Comparison of ENCODE assay signal across 15 cellular contexts in genomic region chr19:36668646-36669045, GRCh38. TPM values are rescaled to one million over a fixed set of nuclear protein-coding genes. Genes with fewer than 3 reads are reported as not detected.
A peak's percentile ranks its signal among the peaks of the same experiment; 100 is the strongest.
DNase-seq lines count a peak whose midpoint lies in the region; ATAC-seq and TF ChIP-seq lines count a peak whose summit lies in the region.
"Had no signal": no experiment of that assay in that cellular context is flagged by ENCODE, and none has a peak within 500 bp of the region (broad histone marks: within the 10 kb centered on the region; RNA-seq: fewer than 3 reads in every experiment).

No MANE protein-coding gene starts in this region.

- H3K9me3 Mint-ChIP-seq in Caco-2 (ENCODE audit: unreplicated experiment) = peaks cover 31% of the 10 kb centered on the region
- H3K9me3 Mint-ChIP-seq in activated T-helper 17 cell treated with anti-CD3 and anti-CD28 coated beads, Interleukin-2, amount 50 U/mL, for 72 hours = peaks cover 17% of the 10 kb centered on the region

- BruUV-seq in A673 (replicated peaks; lab: Mats Ljungman, UMichigan) (TSS peak; percentile 36), Caco-2 (replicated peaks; lab: Mats Ljungman, UMichigan) (no TSS peak)

- no peaks in the 10 kb centered on the region for H3K4me1 ChIP-seq in A673 (ENCODE audit: insufficient read depth, low read length, poor library complexity, severe bottlenecking)
- H3K4me1 ChIP-seq in Caco-2 = no peaks in the 10 kb centered on the region
- peaks cover 0 to 18% of the 10 kb centered on the region in 2 donors for H3K4me1 ChIP-seq in muscle layer of duodenum (ENCODE audit: control insufficient read depth in 1 of 2, insufficient read depth in 2 of 2, low read length in 2 of 2)
- no peaks in the 10 kb centered on the region for H3K4me1 ChIP-seq in colonic mucosa

- DNase-seq in A673 (ENCODE audit: low spot score) = no peak
- no peak for DNase-seq in Caco-2
- DNase-seq in colonic mucosa = no peak
- DNase-seq in stimulated activated CD4-positive, alpha-beta T cell treated with anti-CD3 and anti-CD28 coated beads, Interleukin-12 subunit alpha, Interleukin-12 subunit beta, amount 100 ng/mL, for 4 hours = no peak
- no peak for DNase-seq in NCI-H2029 (lab: John Stamatoyannopoulos, UW)
- DNase-seq: activated CD4-positive, alpha-beta T cell treated with anti-CD3 and anti-CD28 coated beads for 4 hours; HCEC 1CT; MV-4-11; NCI-H226; stimulated activated CD4-positive, alpha-beta T cell treated with anti-CD3 and anti-CD28 coated beads, Interleukin-4, amount 100 ng/mL, for 1 hour; stimulated activated naive CD8-positive, alpha-beta T cell treated with anti-CD3 and anti-CD28 coated beads, Interleukin-15, Interleukin-2, amounts not matched to agents 100 U/mL and 50 U/mL, for 24 hours had no signal

- H3K27ac ChIP-seq in A673 (ENCODE audit: low read depth, low read length, poor library complexity, severe bottlenecking) (no peak overlapping the region), muscle layer of duodenum (ENCODE audit: low read length) (no peak overlapping the region), colonic mucosa (no peak overlapping the region)

- H3K27me3 ChIP-seq in A673 (replicated peaks; ENCODE audit: insufficient read depth, low read depth, low read length, poor library complexity) (no peaks in the 10 kb centered on the region), Caco-2 (replicated peaks; ENCODE audit: control insufficient read depth, insufficient read depth, low read length) (no peaks in the 10 kb centered on the region), muscle layer of duodenum (ENCODE audit: low read depth, low read length) (no peaks in the 10 kb centered on the region), colonic mucosa (no peaks in the 10 kb centered on the region)

- intact Hi-C loops in A673 (cut with micrococcal nuclease; ENCODE audit: unreplicated experiment) = no loop called here
- intact Hi-C loops in Caco-2 (cut with micrococcal nuclease; ENCODE audit: unreplicated experiment) = loop anchor here (5.0 to 10.0 kb wide), 2 partner anchors 104 to 454 kb away; partner anchors contain the start of genes ZNF146, ZNF565 and ZNF850
- intact Hi-C loops in colonic mucosa (cut with DNase I) = loop anchor here (2.0 to 5.0 kb wide), 2 partner anchors 16 to 96 kb away; partner anchors contain the start of gene ZNF529

- CTCF ChIA-PET in A673 (lab: Charles Lee) (no interaction called here), Caco-2 (lab: Charles Lee) (no interaction called here)

- no peak overlapping the region for H3K9ac ChIP-seq in colonic mucosa (ENCODE audit: low read depth in 2 of 2, low read length in 2 of 2)

- no peaks in the 10 kb centered on the region for H3K27me3 Mint-ChIP-seq in Caco-2 (ENCODE audit: insufficient read depth, unreplicated experiment)
- H3K27me3 Mint-ChIP-seq in activated T-helper 17 cell treated with anti-CD3 and anti-CD28 coated beads, Interleukin-2, amount 50 U/mL, for 72 hours = no peaks in the 10 kb centered on the region

- no peak overlapping the region for H3K27ac Mint-ChIP-seq in Caco-2 (ENCODE audit: unreplicated experiment)
- H3K27ac Mint-ChIP-seq in activated T-helper 17 cell treated with anti-CD3 and anti-CD28 coated beads, Interleukin-2, amount 50 U/mL, for 72 hours = no peak overlapping the region

- H3K9me3 ChIP-seq in A673 (ENCODE audit: low read depth, low read length, poor library complexity, severe bottlenecking) = peaks cover 18% of the 10 kb centered on the region
- H3K9me3 ChIP-seq in Caco-2 = 0 out of 2 replicates have a peak, but pooled peaks cover 4% of the 10 kb centered on the region
- peaks cover 9 to 55% of the 10 kb centered on the region in 2 donors for H3K9me3 ChIP-seq in muscle layer of duodenum (ENCODE audit: control insufficient read depth in 1 of 2, low read length in 2 of 2)
- H3K9me3 ChIP-seq in colonic mucosa = no peaks in the 10 kb centered on the region

- TF ChIP-seq CTCF in A673 (conservative IDR thresholded peaks at IDR 0.05; ENCODE audit: low read depth, low read length) (no peak), Caco-2 (IDR thresholded peaks at IDR 0.05; ENCODE audit: insufficient read depth in 1 of 2, low read depth in 1 of 2, low read length in 1 of 2, severe bottlenecking in 1 of 2, unreplicated experiment in 1 of 2) (no peak), colonic mucosa (IDR thresholded peaks at IDR 0.05) (no peak)

- no peak for ATAC-seq in activated T-helper 17 cell treated with anti-CD3 and anti-CD28 coated beads, Interleukin-2, amount 50 U/mL, for 72 hours (replicated peaks)
- no peak for ATAC-seq in HG03025 (IDR thresholded peaks at IDR 0.05; ENCODE audit: low FRiP score, unreplicated experiment)
- ATAC-seq: stimulated activated naive CD8-positive, alpha-beta T cell treated with anti-CD3 and anti-CD28 coated beads, Interleukin-15, Interleukin-2, amounts not matched to agents 100 U/mL and 50 U/mL, for 24 hours had no signal

- H3K4me1 Mint-ChIP-seq in Caco-2 (ENCODE audit: low read depth, unreplicated experiment) = peaks cover 7% of the 10 kb centered on the region
- H3K4me1 Mint-ChIP-seq in activated T-helper 17 cell treated with anti-CD3 and anti-CD28 coated beads, Interleukin-2, amount 50 U/mL, for 72 hours = peaks cover 24% of the 10 kb centered on the region

- H3K36me3 ChIP-seq in A673 (ENCODE audit: insufficient read depth, low read length, poor library complexity, severe bottlenecking) = peaks cover 6% of the 10 kb centered on the region
- no peaks in the 10 kb centered on the region for H3K36me3 ChIP-seq in Caco-2 (ENCODE audit: control insufficient read depth, insufficient read depth, low read length)
- peaks cover 3 to 48% of the 10 kb centered on the region in 2 donors for H3K36me3 ChIP-seq in muscle layer of duodenum (ENCODE audit: control insufficient read depth in 1 of 2, insufficient read depth in 2 of 2, low read length in 2 of 2)
- no peaks in the 10 kb centered on the region for H3K36me3 ChIP-seq in colonic mucosa

- H3K36me3 Mint-ChIP-seq in Caco-2 (ENCODE audit: insufficient read depth, unreplicated experiment) = peaks cover 24% of the 10 kb centered on the region
- H3K36me3 Mint-ChIP-seq in activated T-helper 17 cell treated with anti-CD3 and anti-CD28 coated beads, Interleukin-2, amount 50 U/mL, for 72 hours (ENCODE audit: low read depth) = peaks cover 56% of the 10 kb centered on the region

- peak overlapping the region; percentile 25 for H3K4me3 Mint-ChIP-seq in Caco-2 (ENCODE audit: unreplicated experiment)
- H3K4me3 Mint-ChIP-seq in activated T-helper 17 cell treated with anti-CD3 and anti-CD28 coated beads, Interleukin-2, amount 50 U/mL, for 72 hours = peak overlapping the region; percentile 99

- POLR2A ChIA-PET in A673 (lab: Charles Lee; ENCODE audit: low non-redundant PET) = no interaction called here
- POLR2A ChIA-PET in Caco-2 (lab: Charles Lee) = no interaction called here

- H3K4me3 ChIP-seq in A673 (ENCODE audit: low read depth, low read length, poor library complexity, severe bottlenecking) = no peak overlapping the region
- no peak overlapping the region for H3K4me3 ChIP-seq in Caco-2 (ENCODE audit: low read depth, low read length)
- H3K4me3 ChIP-seq in muscle layer of duodenum (ENCODE audit: low read depth in 1 of 2, low read length in 2 of 2) = peak overlapping the region; percentile 8 to 85
- H3K4me3 ChIP-seq in colonic mucosa = no peak overlapping the region

RNA-seq across cellular contexts. Expression of gene ZNF461, which starts 2.0 kb away (rescaled TPM):
- 5.5 and 5.6 TPM in 2 replicates for total RNA-seq in A673 (2021)
- 6.5 and 8.5 TPM in 2 replicates for total RNA-seq in Caco-2 (2022)
- total RNA-seq in activated T-helper 17 cell treated with anti-CD3 and anti-CD28 coated beads, Interleukin-2, amount 50 U/mL, for 72 hours = 1 to 10 TPM; 3.2 to 7.4 TPM
- 1 to 10 TPM; 3.7 to 4.2 TPM for total RNA-seq in colonic mucosa
- total RNA-seq: HT-29 had no signal

RNA-seq across cellular contexts. Expression of gene ZNF567, which starts 18.8 kb away (rescaled TPM):
- 9.6 and 9.9 TPM in 2 replicates for total RNA-seq in A673 (2021)
- total RNA-seq in Caco-2 (2022) = 8.6 and 9.0 TPM in 2 replicates
- total RNA-seq in activated T-helper 17 cell treated with anti-CD3 and anti-CD28 coated beads, Interleukin-2, amount 50 U/mL, for 72 hours = 1 to 10 TPM; 4.3 to 8.6 TPM
- 1 to 10 TPM; 2.7 to 4.6 TPM for total RNA-seq in colonic mucosa

Comparison
In these comparisons a context has a peak if more than half of its experiments do, and no peak if none do; other contexts are left out.
1. H3K4me3 ChIP-seq: peak in muscle layer of duodenum (2 of 2); none in A673 (single experiment), Caco-2 (single experiment) and colonic mucosa (single experiment).